8 cellular contexts compared by ENCODE assay signal in the genomic region with DNA sequence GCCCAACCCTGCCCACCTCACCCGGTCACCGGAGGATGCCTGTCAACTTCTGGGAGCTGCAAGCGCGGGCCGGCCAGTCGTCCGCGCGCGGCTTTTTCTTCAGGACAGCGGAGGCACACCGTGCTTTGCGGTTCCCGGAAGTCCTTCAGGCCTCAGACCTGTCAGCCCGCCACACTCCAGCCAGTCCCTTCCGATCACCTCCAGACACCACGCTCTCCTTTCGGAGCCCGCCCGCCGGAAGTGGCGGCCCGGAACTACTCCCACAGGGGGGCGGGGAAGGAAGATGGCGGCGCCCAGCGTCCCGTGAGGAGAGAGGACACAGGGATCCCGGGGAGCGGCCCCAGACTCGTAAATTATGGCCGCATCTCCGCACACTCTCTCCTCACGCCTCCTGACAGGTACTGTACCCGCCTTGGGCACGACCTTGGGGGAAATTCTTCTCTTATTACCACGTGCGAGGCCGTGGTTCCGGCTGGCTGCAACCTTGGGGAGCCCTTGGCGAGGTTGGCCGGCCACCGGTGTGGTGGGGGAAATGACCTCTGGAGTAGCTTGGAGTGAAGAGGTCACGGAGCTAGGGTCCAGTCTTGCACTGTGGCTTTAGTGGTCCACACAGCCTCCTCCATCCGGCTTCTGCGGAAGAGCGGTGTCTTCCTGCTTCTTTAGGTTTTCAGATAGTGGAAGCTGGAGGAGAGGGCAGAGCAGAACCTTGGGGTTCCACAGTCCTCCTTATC. TPM values are rescaled to one million over a fixed set of nuclear protein-coding genes. Genes with fewer than 3 reads are reported as not detected.
DNase-seq lines count a peak whose midpoint lies in the region; ATAC-seq and TF ChIP-seq lines count a peak whose summit lies in the region.

TSS of gene COX10 (plus strand) at position 254 of the 731 bp plus-strand sequence. CDS start at position 356, 102 bp downstream.

- ATAC-seq in GM18907 (IDR thresholded peaks at IDR 0.05; ENCODE audit: unreplicated experiment) (peak; percentile 100), HG03139 (IDR thresholded peaks at IDR 0.05; ENCODE audit: unreplicated experiment) (peak; percentile 99)

- POLR2A ChIA-PET in AG04450 (lab: Yijun Ruan, JAX) = no interaction called here

- peak within 1 kb of the TSS; percentile 69 for H3K27ac ChIP-seq in AG04450 (ENCODE audit: low read depth, low read length)

- H3K9me3 ChIP-seq in AG04450 (ENCODE audit: control insufficient read depth, insufficient read depth, low read length) = no peaks in the 10 kb centered on the region; the same call in 1 of the 2 replicates

- H3K27me3 ChIP-seq in AG04450 (ENCODE audit: control insufficient read depth, insufficient read depth, low read length) = no peaks in the 10 kb centered on the region

- no peak for TF ChIP-seq CTCF in AG04450 (IDR thresholded peaks at IDR 0.05; ENCODE audit: low read depth, low read length)

- DNase-seq in AG04450 (ENCODE audit: low read depth, low spot score) (peak; percentile 44), NCI-H2227 treated with DMSO at 0.1 percent for 48 hours (lab: John Stamatoyannopoulos, UW) (peak; percentile 78), iris pigment epithelial cell (ENCODE audit: low read depth) (peak; percentile 79)
- peak; percentile 73 to 83 (median 78) for DNase-seq in activated CD4-positive, CD25-positive, alpha-beta regulatory T cell (lab: John Stamatoyannopoulos, UW)
- peak; percentile 79 for DNase-seq in central memory CD4-positive, alpha-beta T cell
- peak; percentile 83 for DNase-seq in stimulated activated CD4-positive, alpha-beta T cell treated with anti-CD3 and anti-CD28 coated beads, Interleukin-12 subunit alpha, Interleukin-12 subunit beta, amount 100 ng/mL, for 4 hours

- CTCF ChIA-PET in AG04450 (lab: Charles Lee) = no interaction called here

- peak within 1 kb of the TSS; percentile 99 for H3K4me3 ChIP-seq in AG04450 (ENCODE audit: low read depth, low read length)

RNA-seq across cellular contexts. Expression of gene COX10, which starts in this region (rescaled TPM):
- 11.1 and 12.9 TPM in 2 replicates for polyA plus RNA-seq in AG04450 (2011; rRNA removed)
- 17.1 and 20.5 TPM in 2 replicates for polyA minus RNA-seq in AG04450 (2011; rRNA and poly(A)+ RNA removed)

Comparison
In these comparisons a context has a peak if more than half of its experiments do, and no peak if none do; other contexts are left out.
1. Peak in every context shown above with its lines: DNase-seq, ATAC-seq, H3K4me3 ChIP-seq and H3K27ac ChIP-seq.